ENCODE assay signal across 22 cellular contexts in genomic region chr12:109707470-109707821, GRCh38. TPM values are rescaled to one million over a fixed set of nuclear protein-coding genes. Genes with fewer than 3 reads are reported as not detected.
DNase-seq lines count a peak whose midpoint lies in the region; FAIRE-seq and TF ChIP-seq lines count a peak whose summit lies in the region.
"Had no signal": no experiment of that assay in that cellular context is flagged by ENCODE, and none has a peak within 500 bp of the region (broad histone marks: within the 10 kb centered on the region; RNA-seq: fewer than 3 reads in every experiment).

No MANE protein-coding gene starts in this region.

- no peak overlapping the region for H2BK5ac ChIP-seq in mesendoderm (ENCODE audit: low read length)

- H4K5ac ChIP-seq in mesendoderm (ENCODE audit: low read length), result no peak overlapping the region

- H3K9me2 ChIP-seq in hepatocyte (replicated peaks; ENCODE audit: insufficient read depth), result no peaks in the 10 kb centered on the region
- H3K9me2 ChIP-seq in OCI-LY7 (ENCODE audit: insufficient read depth, low read length), result no peaks in the 10 kb centered on the region

- H3K27ac Mint-ChIP-seq in progenitor cell of endocrine pancreas, result peak overlapping the region; percentile 80
- H3K27ac Mint-ChIP-seq: CD4-positive, alpha-beta T cell had no signal

- no peak for TF ChIP-seq POLR2A in H54 (IDR thresholded peaks at IDR 0.05; ENCODE audit: low read depth, low read length)

- BruUV-seq in OCI-LY7 (replicated peaks; lab: Mats Ljungman, UMichigan), result no TSS peak

- H3K56ac ChIP-seq in mesendoderm (ENCODE audit: low read length), result no peak overlapping the region

- H3K9me3 ChIP-seq in hepatocyte (ENCODE audit: low read depth), result no peaks in the 10 kb centered on the region
- H3K9me3 ChIP-seq in OCI-LY7 (ENCODE audit: low read length), result no peaks in the 10 kb centered on the region
- H3K9me3 ChIP-seq: BLaER1, SJSA1 had no signal

- FAIRE-seq in H54 (lab: Jason Lieb, UNC), result no peak
- FAIRE-seq: A204.1, D721Med, GM19239 had no signal

- H3K4me3 Mint-ChIP-seq in progenitor cell of endocrine pancreas (ENCODE audit: low read depth), result peak overlapping the region; percentile 22
- H3K4me3 Mint-ChIP-seq: CD4-positive, alpha-beta T cell had no signal

- no peaks in the 10 kb centered on the region for H3K36me3 ChIP-seq in hepatocyte (replicated peaks; ENCODE audit: insufficient read depth, low read depth)
- no peaks in the 10 kb centered on the region for H3K36me3 ChIP-seq in mesendoderm (ENCODE audit: control insufficient read depth, insufficient read depth, low read length)
- no peaks in the 10 kb centered on the region for H3K36me3 ChIP-seq in OCI-LY7 (ENCODE audit: insufficient read depth, low read length)
- H3K36me3 ChIP-seq: BLaER1, SJSA1 had no signal

- H3K27me3 ChIP-seq in hepatocyte (peaks cover 9% of the 10 kb centered on the region), mesendoderm (ENCODE audit: insufficient read depth, low read length, poor library complexity) (no peaks in the 10 kb centered on the region)
- H3K27me3 ChIP-seq: SJSA1 had no signal

- peaks cover 15% of the 10 kb centered on the region for H3K4me1 ChIP-seq in hepatocyte (ENCODE audit: insufficient read depth)
- peaks cover 5% of the 10 kb centered on the region for H3K4me1 ChIP-seq in mesendoderm (ENCODE audit: control insufficient read depth, low read depth, low read length)
- H3K4me1 ChIP-seq in OCI-LY7 (ENCODE audit: insufficient read depth, low read length, poor library complexity, severe bottlenecking), result no peaks in the 10 kb centered on the region
- H3K4me1 ChIP-seq: BLaER1 had no signal

- H3K27me3 Mint-ChIP-seq in progenitor cell of endocrine pancreas, result peaks cover 17% of the 10 kb centered on the region

- CTCF ChIA-PET in OCI-LY7 (lab: Charles Lee; ENCODE audit: unreplicated experiment), result no interaction called here

- DNase-seq in hepatocyte (ENCODE audit: low spot score) (no peak), mesendoderm (no peak), progenitor cell of endocrine pancreas (ENCODE audit: low spot score, unreplicated experiment) (no peak), OCI-LY7 (ENCODE audit: low spot score) (no peak), ureter (ENCODE audit: low spot score) (no peak), putamen (ENCODE audit: low spot score) (no peak), H54 (ENCODE audit: insufficient read length, low spot score) (no peak)
- DNase-seq: CD4-positive, alpha-beta T cell; Karpas-422; NCI-H1436; NCI-H1930; NCI-H2107; NCI-H774; PC-9; Right ventricle myocardium superior; RPMI8226 had no signal

- POLR2A ChIA-PET in OCI-LY7 (lab: Charles Lee), result no interaction called here

- peak overlapping the region; percentile 10 for H3K4me2 ChIP-seq in hepatocyte
- H3K4me2 ChIP-seq in mesendoderm (ENCODE audit: low read length), result no peak overlapping the region
- no peak overlapping the region for H3K4me2 ChIP-seq in OCI-LY7 (ENCODE audit: low read length)
- H3K4me2 ChIP-seq: BLaER1, PC-9 had no signal

- H2AFZ ChIP-seq in hepatocyte (no peak overlapping the region), OCI-LY7 (ENCODE audit: low read length) (no peak overlapping the region)
- H2AFZ ChIP-seq: PC-9 had no signal

- no peak overlapping the region for H3K9ac ChIP-seq in mesendoderm (ENCODE audit: low read length)
- H3K9ac ChIP-seq: BLaER1 had no signal

- H3K79me2 ChIP-seq in hepatocyte (no peaks in the 10 kb centered on the region), mesendoderm (ENCODE audit: control insufficient read depth, insufficient read depth, low read length) (no peaks in the 10 kb centered on the region), OCI-LY7 (ENCODE audit: insufficient read depth, low read depth, low read length) (no peaks in the 10 kb centered on the region)

- H2BK120ac ChIP-seq in mesendoderm (ENCODE audit: low read depth, low read length), result no peak overlapping the region

- no peak overlapping the region for H3K4ac ChIP-seq in mesendoderm (ENCODE audit: low read depth, low read length)

- H3K4me1 Mint-ChIP-seq in progenitor cell of endocrine pancreas (ENCODE audit: low read depth), result peaks cover 29% of the 10 kb centered on the region

- H3K27ac ChIP-seq in C4-2B, result peak overlapping the region; percentile 26; the same call in 1 of the 2 replicates
- no peak overlapping the region for H3K27ac ChIP-seq in hepatocyte
- no peak overlapping the region for H3K27ac ChIP-seq in mesendoderm (ENCODE audit: low read depth, low read length)
- H3K27ac ChIP-seq in OCI-LY7 (ENCODE audit: low read depth, low read length, poor library complexity, severe bottlenecking), result no peak overlapping the region
- H3K27ac ChIP-seq: BLaER1, PC-9, SJSA1 had no signal

- H3K4me3 ChIP-seq in hepatocyte (no peak overlapping the region), mesendoderm (ENCODE audit: low read length) (no peak overlapping the region), OCI-LY7 (ENCODE audit: low read depth, low read length, poor library complexity, severe bottlenecking) (no peak overlapping the region)
- H3K4me3 ChIP-seq: BLaER1, PC-9, SJSA1 had no signal

- H4K8ac ChIP-seq in mesendoderm (ENCODE audit: low read depth, low read length), result no peak overlapping the region

- intact Hi-C loops in OCI-LY7 (cut with micrococcal nuclease; ENCODE audit: unreplicated experiment), result no loop called here

- TF ChIP-seq CTCF in C4-2B (conservative IDR thresholded peaks at IDR 0.05) (no peak), hepatocyte (IDR thresholded peaks at IDR 0.05; ENCODE audit: poor library complexity) (no peak), progenitor cell of endocrine pancreas (IDR thresholded peaks at IDR 0.05; ENCODE audit: unreplicated experiment) (no peak), OCI-LY7 (conservative IDR thresholded peaks at IDR 0.05; ENCODE audit: low read length) (no peak)

- H3K9me3 Mint-ChIP-seq in progenitor cell of endocrine pancreas (ENCODE audit: low read depth), result no peaks in the 10 kb centered on the region
- H3K9me3 Mint-ChIP-seq: CD4-positive, alpha-beta T cell had no signal

- no peak overlapping the region for H3K23ac ChIP-seq in mesendoderm (ENCODE audit: low read length)

- H2AK5ac ChIP-seq in mesendoderm (ENCODE audit: low read length), result peak overlapping the region; percentile 18

- H2BK15ac ChIP-seq in mesendoderm (replicated peaks; ENCODE audit: low read depth), result no peak overlapping the region

- H4K20me1 ChIP-seq in hepatocyte (ENCODE audit: insufficient read depth, poor library complexity, severe bottlenecking) (no peaks in the 10 kb centered on the region), OCI-LY7 (ENCODE audit: insufficient read depth, low read length) (no peaks in the 10 kb centered on the region)

- no peak overlapping the region for H3K18ac ChIP-seq in mesendoderm (ENCODE audit: low read length)

- 49% methylated on average over 4 of the region's 4 CpGs for WGBS in hepatocyte (ENCODE audit: low lambda C conversion rate, missing lambda C conversion rate)
- WGBS in mesendoderm (ENCODE audit: extremely low coverage, insufficient coverage, low lambda C conversion rate), result no CpG with 5 or more reads among the region's 4 CpGs

- no peaks in the 10 kb centered on the region for H3K79me1 ChIP-seq in mesendoderm (ENCODE audit: low read length)

- H3K36me3 Mint-ChIP-seq in progenitor cell of endocrine pancreas (ENCODE audit: insufficient read depth), result no peaks in the 10 kb centered on the region

RNA-seq across cellular contexts. Expression of gene FAM222A, which starts 6.2 kb away (rescaled TPM):
- total RNA-seq in hepatocyte, result 7.4 and 8.5 TPM in 2 replicates
- polyA plus RNA-seq in hepatocyte, result 8.3 and 11.3 TPM in 2 replicates
- polyA plus RNA-seq in mesendoderm (2013, experiment 1 of 2), result 5.4 TPM
- polyA plus RNA-seq in mesendoderm (2013, experiment 2 of 2), result 4.8 TPM
- total RNA-seq in progenitor cell of endocrine pancreas, result 11.6 and 12.7 TPM in 2 replicates
- total RNA-seq in OCI-LY7 (2014; rRNA removed; shearing (Covaris generic)), result 0.33 and 0.98 TPM in 2 replicates
- total RNA-seq in OCI-LY7 (2022), result 1.8 and 2.4 TPM in 2 replicates
- 0.73 TPM for total RNA-seq in ureter
